17 cellular contexts compared by ENCODE assay signal in the genomic region with DNA sequence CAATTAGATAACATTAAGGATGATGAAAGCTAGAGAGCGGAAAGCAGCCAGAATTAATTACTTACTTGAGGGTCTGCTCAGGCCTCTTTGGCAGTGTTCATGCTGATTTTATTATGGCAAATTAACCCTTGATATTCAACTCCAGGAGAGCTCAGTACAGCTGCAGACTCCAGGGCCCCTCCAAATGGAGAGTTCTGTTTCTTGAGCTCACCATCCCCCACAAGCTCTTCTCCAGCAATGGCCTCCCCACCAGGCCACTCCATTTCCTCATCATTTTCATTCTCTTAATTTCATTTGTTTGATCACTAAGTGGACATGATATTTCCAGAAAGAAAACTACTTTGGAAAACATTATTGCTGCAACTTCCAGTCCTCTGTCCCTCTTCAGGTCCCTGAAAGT.
"Had no signal": no experiment of that assay in that cellular context is flagged by ENCODE, and none has a peak within 500 bp of the region (broad histone marks: within the 10 kb centered on the region; RNA-seq: fewer than 3 reads in every experiment).

No MANE protein-coding gene starts in this region.

- ATAC-seq: Panc1, PC-3, SK-N-SH treated with all-trans-retinoic acid at 6 μM for 48 hours had no signal

- DNase-seq: KBM-7; MV-4-11; NCI-H1048; NCI-H1436; NCI-H187; NCI-H2029; NCI-H2081 treated with DMSO at 0.1 percent for 48 hours; NCI-H2227 treated with DMSO at 0.1 percent for 48 hours; NCI-H524; NCI-H526 treated with DMSO at 0.1 percent for 48 hours; NCI-H748 treated with DMSO at 0.1 percent for 48 hours; NK-92 treated with Interleukin-12 subunit alpha and Interleukin-12 subunit beta, amount 100 ng/mL, for 24 hours; PC-3; SHP77; T-helper 1 cell had no signal
